1 cellular context compared by ENCODE assay signal in genomic region chr1:149931212-149931805, GRCh38.
TF ChIP-seq lines count a peak whose summit lies in the region.

No MANE protein-coding gene starts in this region.

TF ChIP-seq in endothelial cell of umbilical vein, 7 proteins besides CTCF, POLR2A, EP300 and RAD21:
- TF ChIP-seq EZH2 (IDR thresholded peaks at IDR 0.05; ENCODE audit: borderline replicate concordance, low read depth, low read length, severe bottlenecking) (no peak), MYC (IDR thresholded peaks at IDR 0.05; ENCODE audit: low read depth, low read length) (no peak), FOS (IDR thresholded peaks at IDR 0.05; ENCODE audit: borderline replicate concordance, insufficient read depth, low read length) (peak; percentile 48)
